ENCODE assay signal across 11 cellular contexts in genomic region chr16:82641336-82641984, GRCh38. TPM values are rescaled to one million over a fixed set of nuclear protein-coding genes. Genes with fewer than 3 reads are reported as not detected.
DNase-seq lines count a peak whose midpoint lies in the region; ATAC-seq, FAIRE-seq and TF ChIP-seq lines count a peak whose summit lies in the region.
"Had no signal": no experiment of that assay in that cellular context is flagged by ENCODE, and none has a peak within 500 bp of the region (broad histone marks: within the 10 kb centered on the region; RNA-seq: fewer than 3 reads in every experiment).

No MANE protein-coding gene starts in this region.

- no peak overlapping the region for H3K9ac ChIP-seq in keratinocyte (ENCODE audit: control insufficient read depth, extremely low read depth, insufficient read depth, low read length)

- H3K4me2 ChIP-seq in keratinocyte (ENCODE audit: control insufficient read depth, extremely low read depth, insufficient read depth, low read depth, low read length) = no peak overlapping the region

- no peak overlapping the region for H2AFZ ChIP-seq in keratinocyte (ENCODE audit: control insufficient read depth, low read length)

- H3K27ac ChIP-seq in VCaP (no peak overlapping the region), keratinocyte (ENCODE audit: control insufficient read depth, insufficient read depth, low read length) (no peak overlapping the region)
- H3K27ac ChIP-seq: skin epidermis had no signal

- TF ChIP-seq CTCF in GM20000 (IDR thresholded peaks at IDR 0.05; ENCODE audit: extremely low read depth, missing control alignments) = peak; percentile 11
- peak; percentile 32 for TF ChIP-seq CTCF in VCaP (conservative IDR thresholded peaks at IDR 0.05)
- peak in 2 of 3 experiments; percentile 30 to 31 for TF ChIP-seq CTCF in keratinocyte (optimal IDR thresholded peaks at IDR 0.05 in 1 of 3, IDR thresholded peaks at IDR 0.05 in 1 of 3, conservative IDR thresholded peaks at IDR 0.05 in 1 of 3; ENCODE audit: extremely low read depth in 1 of 3, insufficient read depth in 2 of 3, low read length in 3 of 3)

- no peaks in the 10 kb centered on the region for H3K9me1 ChIP-seq in keratinocyte (ENCODE audit: control insufficient read depth, extremely low read depth, insufficient read depth, low read length)

- H4K20me1 ChIP-seq in keratinocyte (ENCODE audit: control insufficient read depth, extremely low read depth, insufficient read depth, low read length) = no peaks in the 10 kb centered on the region

- no peak overlapping the region for H3K4me3 ChIP-seq in keratinocyte (ENCODE audit: control insufficient read depth in 2 of 3, extremely low read depth in 1 of 3, insufficient read depth in 2 of 3, low read depth in 1 of 3, low read length in 3 of 3)
- H3K4me3 ChIP-seq: skin epidermis had no signal

- peaks cover 35% of the 10 kb centered on the region for H3K4me1 ChIP-seq in keratinocyte (ENCODE audit: control insufficient read depth, extremely low read depth, insufficient read depth, low read length)

- peak; percentile 52 for DNase-seq in EH (ENCODE audit: low read depth)
- DNase-seq in GM20000 (ENCODE audit: low spot score) = no peak
- no peak for DNase-seq in keratinocyte (ENCODE audit: low read depth, low spot score)
- no peak for DNase-seq in stimulated activated CD4-positive, alpha-beta T cell treated with anti-CD3 and anti-CD28 coated beads, Interleukin-15, amount 100 ng/mL, for 24 hours
- DNase-seq: activated naive CD8-positive, alpha-beta T cell treated with anti-CD3 and anti-CD28 coated beads for 36 hours; NCI-H1694 had no signal

- no peak for FAIRE-seq in keratinocyte (lab: Jason Lieb, UNC)

- H3K27me3 ChIP-seq in keratinocyte (ENCODE audit: control insufficient read depth, extremely low read depth, insufficient read depth, low read length) = no peaks in the 10 kb centered on the region

- peaks cover 92% of the 10 kb centered on the region for H3K79me2 ChIP-seq in keratinocyte (ENCODE audit: control insufficient read depth, insufficient read depth, low read length)

- H3K36me3 ChIP-seq in keratinocyte (ENCODE audit: control insufficient read depth in 2 of 2, extremely low read depth in 1 of 2, insufficient read depth in 2 of 2, low read length in 2 of 2) = peaks cover 0 to 10% of the 10 kb centered on the region in 2 experiments

- dilution Hi-C loops in keratinocyte (cut with MboI; ENCODE audit: extremely low pct_ligation_motif_present, low sequenced_read_pairs) = no loop called here

- ATAC-seq in GM21381 (IDR thresholded peaks at IDR 0.05; ENCODE audit: unreplicated experiment) = no peak
- ATAC-seq in GM19463 (IDR thresholded peaks at IDR 0.05; ENCODE audit: unreplicated experiment) = no peak
- no peak for ATAC-seq in GM18498 (IDR thresholded peaks at IDR 0.05; ENCODE audit: unreplicated experiment)

- no peaks in the 10 kb centered on the region for H3K9me3 ChIP-seq in keratinocyte (ENCODE audit: control insufficient read depth, low read depth, low read length)

RNA-seq across cellular contexts. Expression of gene CDH13, which starts 14.7 kb away (rescaled TPM):
- polyA plus RNA-seq in keratinocyte = 111 to 137 TPM (median 116 TPM) in 3 replicates
- 82.1 TPM for polyA plus RNA-seq in keratinocyte (2011; ENCODE audit: low read depth)
- 53.8 and 54.0 TPM in 2 replicates for polyA plus RNA-seq in keratinocyte (2011; cell fraction: cytosol; rRNA removed)
- 150 and 170 TPM in 2 replicates for polyA plus RNA-seq in keratinocyte (2011; cell fraction: nucleus; rRNA removed)
- 29.1 and 86.4 TPM in 2 replicates for polyA plus RNA-seq in keratinocyte (2012; ENCODE audit: low replicate concordance)
- polyA minus RNA-seq in keratinocyte = 137 to 178 TPM (median 152 TPM) in 3 replicates
- 77.5 TPM for polyA minus RNA-seq in keratinocyte (2011; cell fraction: cytosol; rRNA and poly(A)+ RNA removed)
- 172 and 448 TPM in 2 replicates for polyA minus RNA-seq in keratinocyte (2011; cell fraction: nucleus; rRNA and poly(A)+ RNA removed)
